Comparison of ENCODE assay signal across 9 cellular contexts in genomic region chr3:49687419-49687795, GRCh38. TPM values are rescaled to one million over a fixed set of nuclear protein-coding genes. Genes with fewer than 3 reads are reported as not detected.
DNase-seq lines count a peak whose midpoint lies in the region; ATAC-seq, FAIRE-seq and TF ChIP-seq lines count a peak whose summit lies in the region.
"Not testable (repeated sequence)": the region's sequence is repeated elsewhere in the genome, so short reads cannot be mapped to it uniquely, and the experiment has no call there.
"Had no signal": no experiment of that assay in that cellular context is flagged by ENCODE, and none has a peak within 500 bp of the region (broad histone marks: within the 10 kb centered on the region; RNA-seq: fewer than 3 reads in every experiment).

No MANE protein-coding gene starts in this region.

- not testable (repeated sequence) for H3K9ac ChIP-seq in HUES6 (ENCODE audit: low read length)
- H3K9ac ChIP-seq in HepG2 (ENCODE audit: insufficient read depth, low read depth, low read length) = peak overlapping the region; percentile 97

- not testable (repeated sequence) for H3K27me3 ChIP-seq in CD4-positive, alpha-beta memory T cell (ENCODE audit: insufficient read depth, low read length); HUES6 (ENCODE audit: control insufficient read depth, insufficient read depth, low read length); HepG2 (ENCODE audit: control insufficient read depth in 1 of 2, insufficient read depth in 2 of 2, low read length in 2 of 2)
- peaks cover 14% of the 10 kb centered on the region for H3K27me3 ChIP-seq in left ventricle myocardium inferior (ENCODE audit: low read depth)

- not testable (repeated sequence) for H3K27ac ChIP-seq in CD4-positive, alpha-beta memory T cell (ENCODE audit: low read depth, low read length); HUES6 (ENCODE audit: low read depth, low read length); left ventricle myocardium inferior (replicated peaks)
- H3K27ac ChIP-seq in HepG2 (ENCODE audit: extremely low read length, insufficient read depth, low read length) = peak overlapping the region; percentile 96

- H3K79me2 ChIP-seq in HepG2 (ENCODE audit: insufficient read depth, low read length) = peaks cover 35% of the 10 kb centered on the region

- CTCF ChIA-PET in CD4-positive, alpha-beta memory T cell (lab: Charles Lee; ENCODE audit: partially characterized antibody); HepG2 (lab: Yijun Ruan, JAX; ENCODE audit: low intra/inter-chr PET ratio, low total read pairs): not testable (repeated sequence)

- peak overlapping the region in 1 of 7 donors; percentile 32 for H3K27ac Mint-ChIP-seq in CD4-positive, alpha-beta memory T cell
- peak overlapping the region; percentile 41 for H3K27ac Mint-ChIP-seq in activated CD4-positive, alpha-beta T cell treated with anti-CD3 and anti-CD28 coated beads, Interleukin-2, amount 10 ng/mL, durations not matched to agents 24 days and 14 days
- not testable (repeated sequence) for H3K27ac Mint-ChIP-seq in activated naive CD8-positive, alpha-beta T cell treated with anti-CD3 and anti-CD28 coated beads, Interleukin-2, amount 50 U/mL, for 24 hours; nephron progenitor cell; stimulated activated effector memory CD8-positive, alpha-beta T cell treated with anti-CD3 and anti-CD28 coated beads, Interleukin-12 subunit alpha, Interleukin-12 subunit beta, amount 100 ng/mL, for 72 hours

- TF ChIP-seq CTCF in left ventricle myocardium inferior (IDR thresholded peaks at IDR 0.05; ENCODE audit: borderline replicate concordance); HepG2 (CRISPR knock-in tag; IDR thresholded peaks at IDR 0.05); nephron progenitor cell (IDR thresholded peaks at IDR 0.05): not testable (repeated sequence)

- 90% methylated on average over 9 of the region's 13 CpGs for WGBS in HepG2 (ENCODE audit: low lambda C conversion rate)

- H3K4me1 Mint-ChIP-seq in CD4-positive, alpha-beta memory T cell = peaks cover 14 to 42% (median 26%) of the 10 kb centered on the region in 4 donors
- H3K4me1 Mint-ChIP-seq in activated CD4-positive, alpha-beta T cell treated with anti-CD3 and anti-CD28 coated beads, Interleukin-2, amount 10 ng/mL, durations not matched to agents 24 days and 14 days = peaks cover 17% of the 10 kb centered on the region
- H3K4me1 Mint-ChIP-seq in activated naive CD8-positive, alpha-beta T cell treated with anti-CD3 and anti-CD28 coated beads, Interleukin-2, amount 50 U/mL, for 24 hours = peaks cover 38% of the 10 kb centered on the region
- peaks cover 36% of the 10 kb centered on the region for H3K4me1 Mint-ChIP-seq in nephron progenitor cell
- peaks cover 47% of the 10 kb centered on the region for H3K4me1 Mint-ChIP-seq in stimulated activated effector memory CD8-positive, alpha-beta T cell treated with anti-CD3 and anti-CD28 coated beads, Interleukin-12 subunit alpha, Interleukin-12 subunit beta, amount 100 ng/mL, for 72 hours

- not testable (repeated sequence) for TF ChIP-seq RAD21 in HepG2 (CRISPR knock-in tag; IDR thresholded peaks at IDR 0.05)

- not testable (repeated sequence) for FAIRE-seq in HepG2 (lab: Jason Lieb, UNC)

- not testable (repeated sequence) for H3K27me3 Mint-ChIP-seq in CD4-positive, alpha-beta memory T cell; activated CD4-positive, alpha-beta T cell treated with anti-CD3 and anti-CD28 coated beads, Interleukin-2, amount 10 ng/mL, durations not matched to agents 24 days and 14 days; activated naive CD8-positive, alpha-beta T cell treated with anti-CD3 and anti-CD28 coated beads, Interleukin-2, amount 50 U/mL, for 24 hours; nephron progenitor cell (ENCODE audit: low read depth, poor library complexity)

- intact Hi-C loops in CD4-positive, alpha-beta memory T cell (cut with micrococcal nuclease); activated CD4-positive, alpha-beta T cell treated with anti-CD3 and anti-CD28 coated beads, Interleukin-2, amount 10 ng/mL, durations not matched to agents 24 days and 14 days (cut with micrococcal nuclease); left ventricle myocardium inferior (cut with micrococcal nuclease); HepG2 (cut with micrococcal nuclease; ENCODE audit: unreplicated experiment): not testable (repeated sequence)

- not testable (repeated sequence) for TF ChIP-seq EP300 in HepG2 (IDR thresholded peaks at IDR 0.05; ENCODE audit: low read depth in 2 of 2, low read length in 2 of 2); HepG2 (CRISPR knock-in tag; IDR thresholded peaks at IDR 0.05; ENCODE audit: borderline replicate concordance)

- H3K36me3 ChIP-seq in CD4-positive, alpha-beta memory T cell (ENCODE audit: insufficient read depth, low read length) = peaks cover 15% of the 10 kb centered on the region
- H3K36me3 ChIP-seq in HUES6 (ENCODE audit: control insufficient read depth, insufficient read depth, low read length) (peaks cover 22% of the 10 kb centered on the region), left ventricle myocardium inferior (peaks cover 15% of the 10 kb centered on the region), HepG2 (replicated peaks in 1 of 2; ENCODE audit: control insufficient read depth in 1 of 2, insufficient read depth in 2 of 2, low read length in 2 of 2) (peaks cover 13 to 19% of the 10 kb centered on the region in 2 experiments)

- POLR2A ChIA-PET in CD4-positive, alpha-beta memory T cell (lab: Charles Lee; ENCODE audit: partially characterized antibody) = interaction anchor here (1.2 kb wide), 1 partner anchor 9 kb away, joined by 3 read pairs; no protein-coding TSS in a partner anchor
- POLR2A ChIA-PET in HepG2 (lab: Yijun Ruan, JAX) = not testable (repeated sequence)

- ATAC-seq in activated naive CD8-positive, alpha-beta T cell treated with anti-CD3 and anti-CD28 coated beads, Interleukin-2, amount 50 U/mL, for 24 hours; HepG2; stimulated activated effector memory CD8-positive, alpha-beta T cell treated with anti-CD3 and anti-CD28 coated beads, Interleukin-12 subunit alpha, Interleukin-12 subunit beta, amount 100 ng/mL, for 72 hours: not testable (repeated sequence)

- not testable (repeated sequence) for DNase-seq in CD4-positive, alpha-beta memory T cell; activated CD4-positive, alpha-beta T cell treated with anti-CD3 and anti-CD28 coated beads, Interleukin-2, amount 10 ng/mL, durations not matched to agents 24 days and 14 days; activated naive CD8-positive, alpha-beta T cell treated with anti-CD3 and anti-CD28 coated beads, Interleukin-2, amount 50 U/mL, for 24 hours; left ventricle myocardium inferior; HepG2 (ENCODE audit: low spot score); nephron progenitor cell; stimulated activated effector memory CD8-positive, alpha-beta T cell treated with anti-CD3 and anti-CD28 coated beads, Interleukin-12 subunit alpha, Interleukin-12 subunit beta, amount 100 ng/mL, for 72 hours (ENCODE audit: low spot score in 2 of 2)

- H3K4me1 ChIP-seq in CD4-positive, alpha-beta memory T cell (ENCODE audit: insufficient read depth, low read length) = peaks cover 27% of the 10 kb centered on the region
- not testable (repeated sequence) for H3K4me1 ChIP-seq in HUES6 (ENCODE audit: control insufficient read depth, insufficient read depth, low read length)
- peaks cover 46% of the 10 kb centered on the region for H3K4me1 ChIP-seq in left ventricle myocardium inferior
- peaks cover 53% of the 10 kb centered on the region for H3K4me1 ChIP-seq in HepG2 (ENCODE audit: insufficient read depth, low read length)

- not testable (repeated sequence) for H2AFZ ChIP-seq in HepG2 (ENCODE audit: low read length)

- not testable (repeated sequence) for TF ChIP-seq POLR2A in HepG2 (IDR thresholded peaks at IDR 0.05; ENCODE audit: insufficient read depth in 1 of 2, low read depth in 2 of 2, low read length in 2 of 2)

- peak overlapping the region; percentile 96 for H3K4me2 ChIP-seq in HepG2 (ENCODE audit: low read depth, low read length)

- H3K9me3 Mint-ChIP-seq in CD4-positive, alpha-beta memory T cell; activated CD4-positive, alpha-beta T cell treated with anti-CD3 and anti-CD28 coated beads, Interleukin-2, amount 10 ng/mL, durations not matched to agents 24 days and 14 days; activated naive CD8-positive, alpha-beta T cell treated with anti-CD3 and anti-CD28 coated beads, Interleukin-2, amount 50 U/mL, for 24 hours; nephron progenitor cell; stimulated activated effector memory CD8-positive, alpha-beta T cell treated with anti-CD3 and anti-CD28 coated beads, Interleukin-12 subunit alpha, Interleukin-12 subunit beta, amount 100 ng/mL, for 72 hours: not testable (repeated sequence)

- not testable (repeated sequence) for H3K9me3 ChIP-seq in CD4-positive, alpha-beta memory T cell (ENCODE audit: control insufficient read depth in 1 of 2, low read length in 2 of 2); HUES6 (ENCODE audit: control insufficient read depth, insufficient read depth, low read depth, low read length); left ventricle myocardium inferior (replicated peaks); HepG2 (ENCODE audit: low read length)

- peaks cover 12% of the 10 kb centered on the region; the same call in 1 of the 2 replicates for H4K20me1 ChIP-seq in HepG2 (ENCODE audit: insufficient read depth, low read length)

- H3K36me3 Mint-ChIP-seq in CD4-positive, alpha-beta memory T cell = peaks cover 0 to 26% of the 10 kb centered on the region in 2 donors
- not testable (repeated sequence) for H3K36me3 Mint-ChIP-seq in activated CD4-positive, alpha-beta T cell treated with anti-CD3 and anti-CD28 coated beads, Interleukin-2, amount 10 ng/mL, durations not matched to agents 24 days and 14 days (ENCODE audit: low read depth); activated naive CD8-positive, alpha-beta T cell treated with anti-CD3 and anti-CD28 coated beads, Interleukin-2, amount 50 U/mL, for 24 hours (ENCODE audit: low read depth)
- peaks cover 19% of the 10 kb centered on the region for H3K36me3 Mint-ChIP-seq in nephron progenitor cell (ENCODE audit: low read depth)
- H3K36me3 Mint-ChIP-seq in stimulated activated effector memory CD8-positive, alpha-beta T cell treated with anti-CD3 and anti-CD28 coated beads, Interleukin-12 subunit alpha, Interleukin-12 subunit beta, amount 100 ng/mL, for 72 hours = peaks cover 30% of the 10 kb centered on the region

- peak overlapping the region; percentile 26 to 98 (median 61) for H3K4me3 Mint-ChIP-seq in CD4-positive, alpha-beta memory T cell
- peak overlapping the region; percentile 4 for H3K4me3 Mint-ChIP-seq in activated CD4-positive, alpha-beta T cell treated with anti-CD3 and anti-CD28 coated beads, Interleukin-2, amount 10 ng/mL, durations not matched to agents 24 days and 14 days
- H3K4me3 Mint-ChIP-seq in activated naive CD8-positive, alpha-beta T cell treated with anti-CD3 and anti-CD28 coated beads, Interleukin-2, amount 50 U/mL, for 24 hours = peak overlapping the region; percentile 9
- peak overlapping the region; percentile 78 for H3K4me3 Mint-ChIP-seq in nephron progenitor cell
- H3K4me3 Mint-ChIP-seq in stimulated activated effector memory CD8-positive, alpha-beta T cell treated with anti-CD3 and anti-CD28 coated beads, Interleukin-12 subunit alpha, Interleukin-12 subunit beta, amount 100 ng/mL, for 72 hours = peak overlapping the region; percentile 56

- not testable (repeated sequence) for H3K4me3 ChIP-seq in CD4-positive, alpha-beta memory T cell (ENCODE audit: low read length in 2 of 2)
- H3K4me3 ChIP-seq in HUES6 (ENCODE audit: low read depth, low read length) (peak overlapping the region; percentile 76), left ventricle myocardium inferior (peak overlapping the region; percentile 57), HepG2 (replicated peaks in 1 of 3; ENCODE audit: insufficient read depth in 1 of 3, low read depth in 2 of 3, low read length in 3 of 3) (peak overlapping the region in 2 of 3 experiments; percentile 89 to 96; a peak in 3 of 6 replicates)

- in situ Hi-C loops in HepG2 (cut with HindIII; ENCODE audit: extremely low pct_ligation_motif_present, low pct_unique_long_range_greater_than_20kb) = not testable (repeated sequence)

- not testable (repeated sequence) for BruUV-seq in HepG2 (replicated peaks; lab: Mats Ljungman, UMichigan)

RNA-seq across cellular contexts. Expression of gene MST1, which starts 1.9 kb away (rescaled TPM):
- total RNA-seq in CD4-positive, alpha-beta memory T cell = 10 to 100 TPM in 1 of 2 experiments, 1 to 10 TPM in 1; 6.3 to 10.2 TPM
- under 1 TPM in 1 of 2 donors, not detected in 1; 0.94 TPM for polyA plus RNA-seq in CD4-positive, alpha-beta memory T cell
- 7.5 and 7.6 TPM in 2 replicates for total RNA-seq in activated CD4-positive, alpha-beta T cell treated with anti-CD3 and anti-CD28 coated beads, Interleukin-2, amount 10 ng/mL, durations not matched to agents 24 days and 14 days
- 5.4 TPM for total RNA-seq in left ventricle myocardium inferior
- 26.7 and 189 TPM in 2 replicates for total RNA-seq in HepG2 (2016; rRNA removed; fragmentation: Illumina TruSeq; extraction: Trizol)
- total RNA-seq in HepG2 (2016; cell fraction: cytosol; rRNA removed; fragmentation: Illumina TruSeq; extraction: Trizol; ENCODE audit: low read depth) = 15.3 and 18.3 TPM in 2 replicates
- total RNA-seq in HepG2 (2016; cell fraction: insoluble cytoplasmic fraction; rRNA removed; fragmentation: Illumina TruSeq; extraction: Trizol) = 25.3 and 197 TPM in 2 replicates
- 14.6 and 16.5 TPM in 2 replicates for total RNA-seq in HepG2 (2016; cell fraction: membrane; rRNA removed; fragmentation: Illumina TruSeq; extraction: Trizol)
- 267 and 300 TPM in 2 replicates for total RNA-seq in HepG2 (2016; cell fraction: nucleus; rRNA removed; fragmentation: Illumina TruSeq; extraction: Trizol)
- polyA plus RNA-seq in HepG2 (2011; rRNA removed) = 452 and 686 TPM in 2 replicates
- 174 and 178 TPM in 2 replicates for polyA plus RNA-seq in HepG2 (2011; cell fraction: cytosol; rRNA removed)
- polyA plus RNA-seq in HepG2 (2011; cell fraction: nucleus; rRNA removed) = 7,383 and 7,818 TPM in 2 replicates
- 313 and 330 TPM in 2 replicates for polyA plus RNA-seq in HepG2 (2012)
- polyA plus RNA-seq in HepG2 (2016; cell fraction: cytosol; fragmentation: Illumina TruSeq; extraction: Trizol; ENCODE audit: low read depth) = 6.2 and 6.6 TPM in 2 replicates
- 20.9 and 21.3 TPM in 2 replicates for polyA plus RNA-seq in HepG2 (2016; cell fraction: insoluble cytoplasmic fraction; fragmentation: Illumina TruSeq; extraction: Trizol; ENCODE audit: low read depth)
- polyA plus RNA-seq in HepG2 (2016; cell fraction: membrane; fragmentation: Illumina TruSeq; extraction: Trizol; ENCODE audit: low read depth) = 9.6 and 10.0 TPM in 2 replicates
- polyA plus RNA-seq in HepG2 (2016; cell fraction: nucleus; fragmentation: Illumina TruSeq; extraction: Trizol; ENCODE audit: insufficient read depth, low read depth) = 695 and 762 TPM in 2 replicates
- 3.2 and 148 TPM in 2 replicates for polyA minus RNA-seq in HepG2 (2011; rRNA and poly(A)+ RNA removed; ENCODE audit: low replicate concordance)
- 42.2 and 50.5 TPM in 2 replicates for polyA minus RNA-seq in HepG2 (2011; cell fraction: cytosol; rRNA and poly(A)+ RNA removed)
- 323 and 384 TPM in 2 replicates for polyA minus RNA-seq in HepG2 (2011; cell fraction: nucleus; rRNA and poly(A)+ RNA removed)

RNA-seq across cellular contexts. Expression of gene RNF123, which starts 1.9 kb away (rescaled TPM):
- total RNA-seq in CD4-positive, alpha-beta memory T cell = 10 to 100 TPM; 69.7 to 74.7 TPM
- 10 to 100 TPM in 1 of 2 donors, 1 to 10 TPM in 1; 3.1 to 25.0 TPM for polyA plus RNA-seq in CD4-positive, alpha-beta memory T cell
- total RNA-seq in activated CD4-positive, alpha-beta T cell treated with anti-CD3 and anti-CD28 coated beads, Interleukin-2, amount 10 ng/mL, durations not matched to agents 24 days and 14 days = 42.0 and 45.6 TPM in 2 replicates
- total RNA-seq in left ventricle myocardium inferior (48.6 TPM), HepG2 (2016; rRNA removed; fragmentation: Illumina TruSeq; extraction: Trizol) (16.1 and 29.9 TPM in 2 replicates)
- 7.6 and 8.9 TPM in 2 replicates for total RNA-seq in HepG2 (2016; cell fraction: cytosol; rRNA removed; fragmentation: Illumina TruSeq; extraction: Trizol; ENCODE audit: low read depth)
- total RNA-seq in HepG2 (2016; cell fraction: insoluble cytoplasmic fraction; rRNA removed; fragmentation: Illumina TruSeq; extraction: Trizol) = 12.8 and 27.1 TPM in 2 replicates
- 10.8 and 12.7 TPM in 2 replicates for total RNA-seq in HepG2 (2016; cell fraction: membrane; rRNA removed; fragmentation: Illumina TruSeq; extraction: Trizol)
- 28.7 and 34.7 TPM in 2 replicates for total RNA-seq in HepG2 (2016; cell fraction: nucleus; rRNA removed; fragmentation: Illumina TruSeq; extraction: Trizol)
- polyA plus RNA-seq in HepG2 (2011; rRNA removed) = 82.2 and 91.9 TPM in 2 replicates
- 37.9 and 55.2 TPM in 2 replicates for polyA plus RNA-seq in HepG2 (2011; cell fraction: cytosol; rRNA removed)
- polyA plus RNA-seq in HepG2 (2011; cell fraction: nucleus; rRNA removed) = 455 and 594 TPM in 2 replicates
- polyA plus RNA-seq in HepG2 (2012) = 27.9 and 34.2 TPM in 2 replicates
- 8.1 and 10.5 TPM in 2 replicates for polyA plus RNA-seq in HepG2 (2016; cell fraction: cytosol; fragmentation: Illumina TruSeq; extraction: Trizol; ENCODE audit: low read depth)
- polyA plus RNA-seq in HepG2 (2016; cell fraction: insoluble cytoplasmic fraction; fragmentation: Illumina TruSeq; extraction: Trizol; ENCODE audit: low read depth) = 17.1 and 25.1 TPM in 2 replicates
- polyA plus RNA-seq in HepG2 (2016; cell fraction: membrane; fragmentation: Illumina TruSeq; extraction: Trizol; ENCODE audit: low read depth) = 14.9 and 15.8 TPM in 2 replicates
- 108 and 116 TPM in 2 replicates for polyA plus RNA-seq in HepG2 (2016; cell fraction: nucleus; fragmentation: Illumina TruSeq; extraction: Trizol; ENCODE audit: insufficient read depth, low read depth)
- 88.9 and 105 TPM in 2 replicates for polyA minus RNA-seq in HepG2 (2011; rRNA and poly(A)+ RNA removed; ENCODE audit: low replicate concordance)
- polyA minus RNA-seq in HepG2 (2011; cell fraction: cytosol; rRNA and poly(A)+ RNA removed) = 26.2 and 30.5 TPM in 2 replicates
- 55.9 and 56.4 TPM in 2 replicates for polyA minus RNA-seq in HepG2 (2011; cell fraction: nucleus; rRNA and poly(A)+ RNA removed)

RNA-seq across cellular contexts. Expression of gene APEH, which starts 13.3 kb away (rescaled TPM):
- total RNA-seq in CD4-positive, alpha-beta memory T cell = 100 to 1,000 TPM; 130 to 136 TPM
- 100 to 1,000 TPM; 100 to 140 TPM for polyA plus RNA-seq in CD4-positive, alpha-beta memory T cell
- total RNA-seq in activated CD4-positive, alpha-beta T cell treated with anti-CD3 and anti-CD28 coated beads, Interleukin-2, amount 10 ng/mL, durations not matched to agents 24 days and 14 days = 111 and 117 TPM in 2 replicates
- total RNA-seq in left ventricle myocardium inferior (99.0 TPM), HepG2 (2016; rRNA removed; fragmentation: Illumina TruSeq; extraction: Trizol) (116 and 130 TPM in 2 replicates)
- 32.8 and 39.1 TPM in 2 replicates for total RNA-seq in HepG2 (2016; cell fraction: cytosol; rRNA removed; fragmentation: Illumina TruSeq; extraction: Trizol; ENCODE audit: low read depth)
- total RNA-seq in HepG2 (2016; cell fraction: insoluble cytoplasmic fraction; rRNA removed; fragmentation: Illumina TruSeq; extraction: Trizol) = 118 and 134 TPM in 2 replicates
- total RNA-seq in HepG2 (2016; cell fraction: membrane; rRNA removed; fragmentation: Illumina TruSeq; extraction: Trizol) = 57.5 and 60.4 TPM in 2 replicates
- total RNA-seq in HepG2 (2016; cell fraction: nucleus; rRNA removed; fragmentation: Illumina TruSeq; extraction: Trizol) = 99.4 and 109 TPM in 2 replicates
- 116 and 123 TPM in 2 replicates for polyA plus RNA-seq in HepG2 (2011; rRNA removed)
- 95.0 and 116 TPM in 2 replicates for polyA plus RNA-seq in HepG2 (2011; cell fraction: cytosol; rRNA removed)
- polyA plus RNA-seq in HepG2 (2011; cell fraction: nucleus; rRNA removed) = 227 and 231 TPM in 2 replicates
- 110 and 113 TPM in 2 replicates for polyA plus RNA-seq in HepG2 (2012)
- 22.6 and 23.9 TPM in 2 replicates for polyA plus RNA-seq in HepG2 (2016; cell fraction: cytosol; fragmentation: Illumina TruSeq; extraction: Trizol; ENCODE audit: low read depth)
- polyA plus RNA-seq in HepG2 (2016; cell fraction: insoluble cytoplasmic fraction; fragmentation: Illumina TruSeq; extraction: Trizol; ENCODE audit: low read depth) = 87.5 and 96.0 TPM in 2 replicates
- polyA plus RNA-seq in HepG2 (2016; cell fraction: membrane; fragmentation: Illumina TruSeq; extraction: Trizol; ENCODE audit: low read depth) = 27.9 and 31.1 TPM in 2 replicates
- 137 and 152 TPM in 2 replicates for polyA plus RNA-seq in HepG2 (2016; cell fraction: nucleus; fragmentation: Illumina TruSeq; extraction: Trizol; ENCODE audit: insufficient read depth, low read depth)
- polyA minus RNA-seq in HepG2 (2011; rRNA and poly(A)+ RNA removed; ENCODE audit: low replicate concordance) = 481 and 533 TPM in 2 replicates
- 94.8 and 99.0 TPM in 2 replicates for polyA minus RNA-seq in HepG2 (2011; cell fraction: cytosol; rRNA and poly(A)+ RNA removed)
- polyA minus RNA-seq in HepG2 (2011; cell fraction: nucleus; rRNA and poly(A)+ RNA removed) = 120 and 143 TPM in 2 replicates

RNA-seq across cellular contexts. Expression of gene AMIGO3, which starts 32.1 kb away (rescaled TPM):
- total RNA-seq in CD4-positive, alpha-beta memory T cell = not detected
- polyA plus RNA-seq in CD4-positive, alpha-beta memory T cell = not detected
- total RNA-seq in activated CD4-positive, alpha-beta T cell treated with anti-CD3 and anti-CD28 coated beads, Interleukin-2, amount 10 ng/mL, durations not matched to agents 24 days and 14 days = 0.21 TPM in 1 of 2 replicates, not detected in the other
- total RNA-seq in left ventricle myocardium inferior (not detected), HepG2 (2016; rRNA removed; fragmentation: Illumina TruSeq; extraction: Trizol) (0.35 TPM in 1 of 2 replicates, not detected in the other)
- total RNA-seq in HepG2 (2016; cell fraction: cytosol; rRNA removed; fragmentation: Illumina TruSeq; extraction: Trizol; ENCODE audit: low read depth) = 0.18 and 0.51 TPM in 2 replicates
- 0.13 and 0.45 TPM in 2 replicates for total RNA-seq in HepG2 (2016; cell fraction: insoluble cytoplasmic fraction; rRNA removed; fragmentation: Illumina TruSeq; extraction: Trizol)
- 0.19 TPM in 1 of 2 replicates, not detected in the other for total RNA-seq in HepG2 (2016; cell fraction: membrane; rRNA removed; fragmentation: Illumina TruSeq; extraction: Trizol)
- total RNA-seq in HepG2 (2016; cell fraction: nucleus; rRNA removed; fragmentation: Illumina TruSeq; extraction: Trizol) = not detected in 2 replicates
- 0.21 TPM in 1 of 2 replicates, not detected in the other for polyA plus RNA-seq in HepG2 (2011; rRNA removed)
- polyA plus RNA-seq in HepG2 (2011; cell fraction: cytosol; rRNA removed) = 0.03 and 0.07 TPM in 2 replicates
- 3.1 and 7.8 TPM in 2 replicates for polyA plus RNA-seq in HepG2 (2011; cell fraction: nucleus; rRNA removed)
- 0.36 TPM in 1 of 2 replicates, not detected in the other for polyA plus RNA-seq in HepG2 (2012)
- polyA plus RNA-seq in HepG2 (2016; cell fraction: cytosol; fragmentation: Illumina TruSeq; extraction: Trizol; ENCODE audit: low read depth) = 0.40 and 0.44 TPM in 2 replicates
- 0.73 and 0.79 TPM in 2 replicates for polyA plus RNA-seq in HepG2 (2016; cell fraction: insoluble cytoplasmic fraction; fragmentation: Illumina TruSeq; extraction: Trizol; ENCODE audit: low read depth)
- 0.40 and 0.43 TPM in 2 replicates for polyA plus RNA-seq in HepG2 (2016; cell fraction: membrane; fragmentation: Illumina TruSeq; extraction: Trizol; ENCODE audit: low read depth)
- polyA plus RNA-seq in HepG2 (2016; cell fraction: nucleus; fragmentation: Illumina TruSeq; extraction: Trizol; ENCODE audit: insufficient read depth, low read depth) = 0.53 and 1.7 TPM in 2 replicates
- 1.8 and 3.5 TPM in 2 replicates for polyA minus RNA-seq in HepG2 (2011; rRNA and poly(A)+ RNA removed; ENCODE audit: low replicate concordance)
- polyA minus RNA-seq in HepG2 (2011; cell fraction: cytosol; rRNA and poly(A)+ RNA removed) = 0.26 and 0.30 TPM in 2 replicates
- polyA minus RNA-seq in HepG2 (2011; cell fraction: nucleus; rRNA and poly(A)+ RNA removed) = 0.75 and 2.1 TPM in 2 replicates
- total RNA-seq: A673 had no signal

RNA-seq across cellular contexts. Expression of gene GMPPB, which starts 36.3 kb away (rescaled TPM):
- 10 to 100 TPM; 59.5 to 61.3 TPM for total RNA-seq in CD4-positive, alpha-beta memory T cell
- polyA plus RNA-seq in CD4-positive, alpha-beta memory T cell = 10 to 100 TPM; 22.2 to 24.0 TPM
- 43.5 and 45.8 TPM in 2 replicates for total RNA-seq in activated CD4-positive, alpha-beta T cell treated with anti-CD3 and anti-CD28 coated beads, Interleukin-2, amount 10 ng/mL, durations not matched to agents 24 days and 14 days
- 15.1 TPM for total RNA-seq in left ventricle myocardium inferior
- total RNA-seq in HepG2 (2016; rRNA removed; fragmentation: Illumina TruSeq; extraction: Trizol) = 21.7 and 23.1 TPM in 2 replicates
- 3.9 and 5.4 TPM in 2 replicates for total RNA-seq in HepG2 (2016; cell fraction: cytosol; rRNA removed; fragmentation: Illumina TruSeq; extraction: Trizol; ENCODE audit: low read depth)
- 21.2 and 23.8 TPM in 2 replicates for total RNA-seq in HepG2 (2016; cell fraction: insoluble cytoplasmic fraction; rRNA removed; fragmentation: Illumina TruSeq; extraction: Trizol)
- total RNA-seq in HepG2 (2016; cell fraction: membrane; rRNA removed; fragmentation: Illumina TruSeq; extraction: Trizol) = 7.3 and 8.9 TPM in 2 replicates
- 14.9 and 16.7 TPM in 2 replicates for total RNA-seq in HepG2 (2016; cell fraction: nucleus; rRNA removed; fragmentation: Illumina TruSeq; extraction: Trizol)
- 6.5 and 9.1 TPM in 2 replicates for polyA plus RNA-seq in HepG2 (2011; rRNA removed)
- 6.3 and 8.4 TPM in 2 replicates for polyA plus RNA-seq in HepG2 (2011; cell fraction: cytosol; rRNA removed)
- 15.5 and 21.5 TPM in 2 replicates for polyA plus RNA-seq in HepG2 (2011; cell fraction: nucleus; rRNA removed)
- 4.8 and 5.8 TPM in 2 replicates for polyA plus RNA-seq in HepG2 (2012)
- 3.3 and 3.7 TPM in 2 replicates for polyA plus RNA-seq in HepG2 (2016; cell fraction: cytosol; fragmentation: Illumina TruSeq; extraction: Trizol; ENCODE audit: low read depth)
- 17.8 and 18.8 TPM in 2 replicates for polyA plus RNA-seq in HepG2 (2016; cell fraction: insoluble cytoplasmic fraction; fragmentation: Illumina TruSeq; extraction: Trizol; ENCODE audit: low read depth)
- 4.7 and 5.8 TPM in 2 replicates for polyA plus RNA-seq in HepG2 (2016; cell fraction: membrane; fragmentation: Illumina TruSeq; extraction: Trizol; ENCODE audit: low read depth)
- 23.9 and 25.9 TPM in 2 replicates for polyA plus RNA-seq in HepG2 (2016; cell fraction: nucleus; fragmentation: Illumina TruSeq; extraction: Trizol; ENCODE audit: insufficient read depth, low read depth)
- 21.4 and 30.7 TPM in 2 replicates for polyA minus RNA-seq in HepG2 (2011; rRNA and poly(A)+ RNA removed; ENCODE audit: low replicate concordance)
- 4.2 and 5.6 TPM in 2 replicates for polyA minus RNA-seq in HepG2 (2011; cell fraction: cytosol; rRNA and poly(A)+ RNA removed)
- polyA minus RNA-seq in HepG2 (2011; cell fraction: nucleus; rRNA and poly(A)+ RNA removed) = 12.6 and 20.3 TPM in 2 replicates

Comparison
In these comparisons a context has a peak if more than half of its experiments do, and no peak if none do; other contexts are left out.
1. H3K4me3 Mint-ChIP-seq: peak in every context shown above with its lines; median percentile 78 in nephron progenitor cell; 61 in CD4-positive, alpha-beta memory T cell; 56 in stimulated activated effector memory CD8-positive, alpha-beta T cell treated with anti-CD3 and anti-CD28 coated beads, Interleukin-12 subunit alpha, Interleukin-12 subunit beta, amount 100 ng/mL, for 72 hours; 9 in activated naive CD8-positive, alpha-beta T cell treated with anti-CD3 and anti-CD28 coated beads, Interleukin-2, amount 50 U/mL, for 24 hours; 4 in activated CD4-positive, alpha-beta T cell treated with anti-CD3 and anti-CD28 coated beads, Interleukin-2, amount 10 ng/mL, durations not matched to agents 24 days and 14 days.